ENCODE assay signal across 8 cellular contexts in genomic region chr5:138752951-138753793, GRCh38. TPM values are rescaled to one million over a fixed set of nuclear protein-coding genes. Genes with fewer than 3 reads are reported as not detected.
DNase-seq lines count a peak whose midpoint lies in the region; ATAC-seq and TF ChIP-seq lines count a peak whose summit lies in the region.

Gene CTNNA1, plus strand, starts transcription at chr5:138753425. Its CDS starts 28,500 bp downstream, at chr5:138781925.

- peak within 1 kb of the TSS; percentile 69 to 71 for H3K9ac ChIP-seq in duodenal mucosa (ENCODE audit: low read depth in 1 of 2, low read length in 2 of 2)

- peaks cover 0 to under 1% of the 10 kb centered on the region in 2 donors for H3K36me3 ChIP-seq in duodenal mucosa (ENCODE audit: control insufficient read depth in 1 of 2, insufficient read depth in 2 of 2, low read length in 2 of 2)

- peak; percentile 73 for DNase-seq in NCI-H345 treated with DMSO at 0.1 percent for 48 hours (lab: John Stamatoyannopoulos, UW; ENCODE audit: unreplicated experiment)
- peak; percentile 57 to 58 for DNase-seq in activated CD4-positive, alpha-beta T cell treated with anti-CD3 and anti-CD28 coated beads, Interleukin-2, amount 50 U/mL, for 4 hours
- peak; percentile 60 to 95 for DNase-seq in lower leg skin (ENCODE audit: low spot score in 2 of 2)
- peak; percentile 56 to 58 for DNase-seq in stimulated activated CD4-positive, alpha-beta T cell treated with anti-CD3 and anti-CD28 coated beads, Interleukin-4, amount 100 ng/mL, for 4 hours
- no peak for DNase-seq in AML-193 (lab: John Stamatoyannopoulos, UW)

- H3K27me3 ChIP-seq in duodenal mucosa (ENCODE audit: control insufficient read depth in 1 of 2, insufficient read depth in 2 of 2, low read length in 2 of 2): no peaks in the 10 kb centered on the region

- WGBS in lower leg skin, 2 donors: 0 to 1% methylated on average over 14 to 57 of the region's 102 CpGs

- TF ChIP-seq CTCF in GM12875 (IDR thresholded peaks at IDR 0.05; ENCODE audit: borderline replicate concordance, insufficient read depth, low read depth, low read length) (no peak), lower leg skin (IDR thresholded peaks at IDR 0.05) (peak in 1 of 3 donors; percentile 9)

- intact Hi-C loops in lower leg skin (cut with DNase I; ENCODE audit: low total_unique reads): no loop called here

- peak within 1 kb of the TSS; percentile 92 for H3K4me3 ChIP-seq in GM12875 (ENCODE audit: low read depth, low read length)
- peak within 1 kb of the TSS; percentile 74 to 82 for H3K4me3 ChIP-seq in duodenal mucosa (ENCODE audit: low read depth in 1 of 2, low read length in 2 of 2)
- peak within 1 kb of the TSS; percentile 95 for H3K4me3 ChIP-seq in lower leg skin (ENCODE audit: low read depth, poor library complexity, severe bottlenecking)

- H3K9me3 ChIP-seq in duodenal mucosa (ENCODE audit: control insufficient read depth in 1 of 2, low read length in 2 of 2): no peaks in the 10 kb centered on the region

- peaks cover 19 to 23% of the 10 kb centered on the region in 2 donors for H3K4me1 ChIP-seq in duodenal mucosa (ENCODE audit: control insufficient read depth in 1 of 2, insufficient read depth in 2 of 2, low read length in 2 of 2)

- peak in 1 of 2 donors; percentile 52 for TF ChIP-seq POLR2A in lower leg skin (IDR thresholded peaks at IDR 0.05)

- peak; percentile 53 for ATAC-seq in HG02678 (IDR thresholded peaks at IDR 0.05; ENCODE audit: unreplicated experiment)

- peak within 1 kb of the TSS; percentile 96 for H3K27ac ChIP-seq in duodenal mucosa (ENCODE audit: low read depth, low read length)

RNA-seq across cellular contexts. Expression of gene CTNNA1, which starts in this region (rescaled TPM):
- 100 to 1,000 TPM; 223 to 304 (median 263) TPM for total RNA-seq in lower leg skin

Comparison
In these comparisons a context has a peak if more than half of its experiments do, and no peak if none do; other contexts are left out.
1. DNase-seq: peak in NCI-H345 treated with DMSO at 0.1 percent for 48 hours (single experiment), activated CD4-positive, alpha-beta T cell treated with anti-CD3 and anti-CD28 coated beads, Interleukin-2, amount 50 U/mL, for 4 hours (2 of 2), lower leg skin (2 of 2) and stimulated activated CD4-positive, alpha-beta T cell treated with anti-CD3 and anti-CD28 coated beads, Interleukin-4, amount 100 ng/mL, for 4 hours (2 of 2); none in AML-193 (0 of 2).
2. Peak in every context shown above with its lines, with median percentiles within 50 percentile points of each other: H3K4me3 ChIP-seq.